Comparison of ENCODE assay signal across 27 cellular contexts in the genomic region with DNA sequence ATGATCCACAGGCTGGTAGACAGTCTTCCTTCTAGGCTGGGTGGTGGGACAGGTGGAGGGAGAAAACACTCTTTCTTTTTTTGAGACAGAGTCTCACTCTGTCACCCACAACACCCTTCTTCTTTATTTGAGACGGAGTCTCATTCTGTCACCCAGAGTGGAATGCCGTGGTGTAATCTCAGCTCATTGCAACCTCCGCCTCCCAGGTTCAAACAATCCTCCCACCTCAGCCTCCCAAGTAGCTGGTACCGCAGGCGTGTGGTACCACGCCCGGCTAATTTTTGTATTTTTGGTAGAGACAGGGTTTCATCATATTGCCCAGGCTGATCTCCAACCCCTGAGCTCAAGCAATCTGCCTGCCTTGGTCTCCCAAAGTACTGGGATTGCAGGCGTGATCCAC. TPM values are rescaled to one million over a fixed set of nuclear protein-coding genes. Genes with fewer than 3 reads are reported as not detected.
"Had no signal": no experiment of that assay in that cellular context is flagged by ENCODE, and none has a peak within 500 bp of the region (broad histone marks: within the 10 kb centered on the region; RNA-seq: fewer than 3 reads in every experiment).

No MANE protein-coding gene starts in this region.

- H3K27me3 ChIP-seq: right atrium auricular region, right lobe of liver, tibial artery, uterus had no signal

- DNase-seq: kidney glomerular epithelial cell; left colon; lower lobe of right lung; mammary epithelial cell; mesenchymal stem cell; naive thymus-derived CD8-positive, alpha-beta T cell; occipital lobe; right lobe of liver; stimulated activated CD4-positive, alpha-beta T cell treated with anti-CD3 and anti-CD28 coated beads, Interleukin-1b, Interleukin-23, amount 100 ng/mL, for 48 hours; stimulated activated CD4-positive, alpha-beta T cell treated with anti-CD3 and anti-CD28 coated beads, Interleukin-2, amount 100 ng/mL, for 48 hours; stimulated activated CD4-positive, alpha-beta T cell treated with anti-CD3 and anti-CD28 coated beads, Interleukin-4, amount 100 ng/mL, for 4 hours; stimulated activated CD8-positive, alpha-beta memory T cell treated with anti-CD3 and anti-CD28 coated beads, Interleukin-4, amount 100 ng/mL, for 48 hours; stimulated activated naive CD4-positive, alpha-beta T cell treated with Interleukin-2 at 50 U/mL for 16 hours; stimulated activated naive CD8-positive, alpha-beta T cell treated with anti-CD3 and anti-CD28 coated beads, Interleukin-15, amount 100 ng/mL, for 72 hours; tibial artery; uterus had no signal

- ATAC-seq: left colon; left lung; lower lobe of right lung; naive thymus-derived CD8-positive, alpha-beta T cell; right lobe of liver; stimulated activated memory B cell treated with anti-CD40 and anti-IgM and Interleukin-4, amounts not matched to agents 10 μg/mL and 1 μg/mL and 100 μg/mL, for 72 hours; stimulated activated naive CD8-positive, alpha-beta T cell treated with anti-CD3 and anti-CD28 coated beads, Interleukin-15, amount 100 ng/mL, for 72 hours had no signal

- H3K27ac ChIP-seq: left lung, lower lobe of right lung, neutrophil, parathyroid adenoma, right atrium auricular region, right lobe of liver, thoracic aorta, tibial artery, uterus had no signal

RNA-seq across cellular contexts. Expression of gene GPR37L1, which starts 2.9 kb away (rescaled TPM):
- total RNA-seq: mammary epithelial cell; naive thymus-derived CD8-positive, alpha-beta T cell; osteocyte; pulmonary artery endothelial cell; smooth muscle cell; thoracic aorta had no signal

RNA-seq across cellular contexts. Expression of gene PTPN7, which starts 34.8 kb away (rescaled TPM):
- total RNA-seq: mammary epithelial cell, neural crest cell, osteocyte, renal cortical epithelial cell, smooth muscle cell had no signal
